13 cellular contexts compared by ENCODE assay signal in the genomic region with DNA sequence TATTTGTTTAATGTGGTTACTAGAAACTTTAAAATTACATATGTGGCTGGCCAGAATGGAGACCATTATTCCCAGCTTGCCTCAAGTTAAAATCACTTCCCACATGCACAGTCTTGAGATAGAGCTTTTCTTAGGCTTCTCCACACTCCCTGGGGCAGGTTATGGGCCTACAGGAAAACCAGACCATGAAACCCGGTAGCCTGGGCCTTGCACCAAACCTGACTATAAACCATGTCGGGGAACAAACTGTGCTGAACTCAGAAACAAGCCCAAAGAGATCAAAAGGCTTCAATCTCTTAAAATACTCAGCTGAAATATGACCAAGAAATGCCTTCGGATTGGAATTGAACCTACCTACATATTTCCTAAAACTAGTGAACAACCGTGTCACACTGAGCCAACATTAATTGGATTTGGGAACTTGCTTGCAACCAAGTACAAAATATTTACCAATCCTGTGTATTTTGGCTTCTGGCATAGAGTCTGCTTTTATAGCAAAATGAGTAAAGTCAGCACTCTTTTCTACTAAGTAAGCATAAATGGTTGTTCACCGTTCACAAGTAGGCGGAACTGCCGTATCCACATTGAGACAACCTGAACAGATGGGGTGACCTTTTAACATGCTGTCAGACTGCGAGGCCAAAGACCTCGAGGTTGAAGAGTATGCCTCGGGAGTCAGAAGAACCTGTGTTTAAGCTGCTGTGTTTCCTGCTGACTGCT.
"Had no signal": no experiment of that assay in that cellular context is flagged by ENCODE, and none has a peak within 500 bp of the region (broad histone marks: within the 10 kb centered on the region; RNA-seq: fewer than 3 reads in every experiment).

No MANE protein-coding gene starts in this region.

- H3K36me3 ChIP-seq: cardiac muscle cell, right atrium auricular region had no signal

- H3K27me3 ChIP-seq: cardiac muscle cell, right atrium auricular region had no signal

- ATAC-seq: activated CD4-positive, CD25-positive, alpha-beta regulatory T cell treated with anti-CD3 and anti-CD28 coated beads, Interleukin-2, amount 50 U/mL, for 24 hours had no signal

- H3K27ac ChIP-seq: cardiac muscle cell, right atrium auricular region had no signal

- DNase-seq: activated CD4-positive, alpha-beta T cell treated with anti-CD3 and anti-CD28 coated beads, Interleukin-2, amount 50 U/mL, for 1 hour; activated CD8-positive, alpha-beta memory T cell treated with anti-CD3 and anti-CD28 coated beads for 24 hours; activated naive CD4-positive, alpha-beta T cell; aorta; islet precursor cell; mammary epithelial cell; naive B cell; small intestine; stimulated activated CD4-positive, alpha-beta T cell treated with anti-CD3 and anti-CD28 coated beads, Interleukin-4, amount 100 ng/mL, for 24 hours; stimulated activated naive CD4-positive, alpha-beta T cell had no signal

- H3K4me1 ChIP-seq: right atrium auricular region had no signal

- H3K4me3 ChIP-seq: cardiac muscle cell, right atrium auricular region had no signal

- FAIRE-seq: small intestine had no signal

- H3K9me3 ChIP-seq: right atrium auricular region had no signal
